ENCODE assay signal across 27 cellular contexts in genomic region chr10:125283831-125284614, GRCh38.
"Had no signal": no experiment of that assay in that cellular context is flagged by ENCODE, and none has a peak within 500 bp of the region (broad histone marks: within the 10 kb centered on the region; RNA-seq: fewer than 3 reads in every experiment).

No MANE protein-coding gene starts in this region.

- DNase-seq: cerebellar nuclear complex; dorsolateral prefrontal cortex; effector CD4-positive, alpha-beta T cell; foreskin fibroblast; gastrocnemius medialis; heart left ventricle; left ventricle myocardium superior; mesenchymal stem cell; naive thymus-derived CD4-positive, alpha-beta T cell; ovary; posterior cingulate gyrus; psoas muscle; right cardiac atrium; sigmoid colon; stimulated activated CD4-positive, alpha-beta T cell treated with anti-CD3 and anti-CD28 coated beads, Interleukin-4, amount 100 ng/mL, for 4 hours; stimulated activated naive CD8-positive, alpha-beta T cell treated with anti-CD3 and anti-CD28 coated beads, Interleukin-15, Interleukin-2, amounts not matched to agents 100 U/mL and 50 U/mL, for 24 hours; testis; tibial artery; upper lobe of left lung had no signal

- H3K4me3 Mint-ChIP-seq: mesothelial cell of epicardium; naive thymus-derived CD4-positive, alpha-beta T cell; nephron; stimulated activated memory B cell treated with anti-CD40 and anti-IgM and Interleukin-4, amounts not matched to agents 10 μg/mL and 1 μg/mL and 100 μg/mL, for 72 hours had no signal

- H3K9me3 ChIP-seq: gastrocnemius medialis, ovary, testis, upper lobe of left lung had no signal

- FAIRE-seq: colon, islet of Langerhans, urothelium cell line had no signal

- H3K27ac ChIP-seq: dorsolateral prefrontal cortex, gastrocnemius medialis, heart left ventricle, hepatocyte, ovary, psoas muscle, sigmoid colon, testis, tibial artery, upper lobe of left lung had no signal

- H3K27me3 ChIP-seq: hepatocyte, ovary, testis, upper lobe of left lung had no signal

- H3K79me2 ChIP-seq: hepatocyte had no signal

- H3K36me3 Mint-ChIP-seq: mesothelial cell of epicardium; naive thymus-derived CD4-positive, alpha-beta T cell; stimulated activated memory B cell treated with anti-CD40 and anti-IgM and Interleukin-4, amounts not matched to agents 10 μg/mL and 1 μg/mL and 100 μg/mL, for 72 hours had no signal

- H2AFZ ChIP-seq: hepatocyte had no signal

- H3K4me1 ChIP-seq: gastrocnemius medialis, heart left ventricle, psoas muscle, sigmoid colon, testis, tibial artery had no signal

- H3K27ac Mint-ChIP-seq: mesothelial cell of epicardium; naive thymus-derived CD4-positive, alpha-beta T cell; stimulated activated memory B cell treated with anti-CD40 and anti-IgM and Interleukin-4, amounts not matched to agents 10 μg/mL and 1 μg/mL and 100 μg/mL, for 72 hours had no signal

- ATAC-seq: gastrocnemius medialis; heart left ventricle; left ventricle myocardium superior; naive thymus-derived CD4-positive, alpha-beta T cell; psoas muscle; right cardiac atrium; stimulated activated memory B cell treated with anti-CD40 and anti-IgM and Interleukin-4, amounts not matched to agents 10 μg/mL and 1 μg/mL and 100 μg/mL, for 72 hours; stimulated activated naive CD8-positive, alpha-beta T cell treated with anti-CD3 and anti-CD28 coated beads, Interleukin-15, Interleukin-2, amounts not matched to agents 100 U/mL and 50 U/mL, for 24 hours had no signal

- H3K4me2 ChIP-seq: hepatocyte had no signal

- H3K4me1 Mint-ChIP-seq: naive thymus-derived CD4-positive, alpha-beta T cell; nephron; stimulated activated memory B cell treated with anti-CD40 and anti-IgM and Interleukin-4, amounts not matched to agents 10 μg/mL and 1 μg/mL and 100 μg/mL, for 72 hours had no signal

- H3K4me3 ChIP-seq: dorsolateral prefrontal cortex, gastrocnemius medialis, heart left ventricle, hepatocyte, lung, ovary, psoas muscle, sigmoid colon, testis, tibial artery, upper lobe of left lung had no signal

- H3K36me3 ChIP-seq: gastrocnemius medialis, heart left ventricle, ovary, sigmoid colon, tibial artery, upper lobe of left lung had no signal
